ENCODE assay signal across 8 cellular contexts in genomic region chr1:3611170-3612019, GRCh38. TPM values are rescaled to one million over a fixed set of nuclear protein-coding genes. Genes with fewer than 3 reads are reported as not detected.
DNase-seq lines count a peak whose midpoint lies in the region; ATAC-seq and TF ChIP-seq lines count a peak whose summit lies in the region.

MEGF6 (minus strand) TSS chr1:3611508; CDS start chr1:3611268, 240 bp downstream.

- TF ChIP-seq POLR2A in vagina (IDR thresholded peaks at IDR 0.05) = no peak

- peaks cover 8% of the 10 kb centered on the region for H3K27me3 Mint-ChIP-seq in glutamatergic neuron (ENCODE audit: unreplicated experiment)

- no peak for ATAC-seq in GM19452 (IDR thresholded peaks at IDR 0.05; ENCODE audit: unreplicated experiment)

- H3K36me3 ChIP-seq in rectal smooth muscle tissue (ENCODE audit: control insufficient read depth, insufficient read depth, low read length) (no peaks in the 10 kb centered on the region), vagina (no peaks in the 10 kb centered on the region)

- no peak within 1 kb of the TSS for H3K27ac ChIP-seq in rectal smooth muscle tissue (ENCODE audit: low read depth, low read length)
- H3K27ac ChIP-seq in vagina = no peak within 1 kb of the TSS

- peak within 1 kb of the TSS; percentile 48 for H3K4me3 ChIP-seq in rectal smooth muscle tissue (ENCODE audit: low read length)
- peak within 1 kb of the TSS; percentile 38 to 53 for H3K4me3 ChIP-seq in vagina

- H3K9ac ChIP-seq in rectal smooth muscle tissue (ENCODE audit: low read length) = no peak within 1 kb of the TSS

- H3K36me3 Mint-ChIP-seq in glutamatergic neuron (ENCODE audit: unreplicated experiment) = no peaks in the 10 kb centered on the region

- H3K4me3 Mint-ChIP-seq in glutamatergic neuron (ENCODE audit: unreplicated experiment) = peak within 1 kb of the TSS; percentile 87

- intact Hi-C loops in vagina (cut with DNase I) = no loop called here

- H3K4me1 ChIP-seq in rectal smooth muscle tissue (ENCODE audit: control insufficient read depth, insufficient read depth, low read length) = peaks cover 2% of the 10 kb centered on the region
- peaks cover 30% of the 10 kb centered on the region for H3K4me1 ChIP-seq in vagina

- H3K9me3 Mint-ChIP-seq in glutamatergic neuron (ENCODE audit: unreplicated experiment) = peaks cover 7% of the 10 kb centered on the region

- no peak for TF ChIP-seq CTCF in glutamatergic neuron (IDR thresholded peaks at IDR 0.05; ENCODE audit: partially characterized antibody, unreplicated experiment)
- TF ChIP-seq CTCF in vagina (IDR thresholded peaks at IDR 0.05) = no peak

- peaks cover 30% of the 10 kb centered on the region for H3K4me1 Mint-ChIP-seq in glutamatergic neuron (ENCODE audit: low read depth, unreplicated experiment)

- peaks cover 30% of the 10 kb centered on the region for H3K27me3 ChIP-seq in rectal smooth muscle tissue (ENCODE audit: control insufficient read depth, insufficient read depth, low read length)
- H3K27me3 ChIP-seq in vagina = peaks cover 5% of the 10 kb centered on the region

- H3K9me3 ChIP-seq in vagina = no peaks in the 10 kb centered on the region

- DNase-seq in ELR (ENCODE audit: low read depth) = peak; percentile 37
- peak; percentile 85 for DNase-seq in NCI-H69 (lab: John Stamatoyannopoulos, UW)
- peak; percentile 53 for DNase-seq in activated T-helper 9 cell treated with anti-CD3 and anti-CD28 coated beads, Interleukin-2, amount 50 U/mL, for 16 hours (ENCODE audit: low read depth)
- peak; percentile 91 for DNase-seq in glutamatergic neuron
- no peak for DNase-seq in vagina (ENCODE audit: extremely low spot score in 2 of 2)
- no peak for DNase-seq in SKM-1 (lab: John Stamatoyannopoulos, UW; ENCODE audit: unreplicated experiment)

- peak within 1 kb of the TSS; percentile 82 for H3K27ac Mint-ChIP-seq in glutamatergic neuron (ENCODE audit: unreplicated experiment)

RNA-seq across cellular contexts. Expression of gene MEGF6, which starts in this region (rescaled TPM):
- total RNA-seq in glutamatergic neuron (ENCODE audit: unreplicated experiment) = 64.7 TPM
- 37.6 TPM for total RNA-seq in vagina

Comparison
In these comparisons a context has a peak if more than half of its experiments do, and no peak if none do; other contexts are left out.
1. DNase-seq: peak in ELR (single experiment), NCI-H69 (single experiment), activated T-helper 9 cell treated with anti-CD3 and anti-CD28 coated beads, Interleukin-2, amount 50 U/mL, for 16 hours (single experiment) and glutamatergic neuron (single experiment); none in vagina (0 of 2) and SKM-1 (single experiment).